ENCODE assay signal across 9 cellular contexts in genomic region chr11:1440066-1440465, GRCh38. TPM values are rescaled to one million over a fixed set of nuclear protein-coding genes. Genes with fewer than 3 reads are reported as not detected.
"Had no signal": no experiment of that assay in that cellular context is flagged by ENCODE, and none has a peak within 500 bp of the region (broad histone marks: within the 10 kb centered on the region; RNA-seq: fewer than 3 reads in every experiment).

No MANE protein-coding gene starts in this region.

- H3K9ac ChIP-seq: GM23248 had no signal

- H2AFZ ChIP-seq: GM23248 had no signal

- H3K27ac ChIP-seq: GM23248 had no signal

- ATAC-seq: K562 had no signal

- FAIRE-seq: H54, HTR-8/SVneo, K562 had no signal

- H3K4me3 ChIP-seq: GM23248, K562 had no signal

- DNase-seq: GM23248, GOT3, H9, HCEC 1CT, IMR-90, KG1 had no signal

RNA-seq across cellular contexts. Expression of gene BRSK2, which starts 50.3 kb away (rescaled TPM):
- polyA plus RNA-seq: GM23248 had no signal
